ENCODE assay signal across 8 cellular contexts in genomic region chr1:223628233-223628632, GRCh38. TPM values are rescaled to one million over a fixed set of nuclear protein-coding genes. Genes with fewer than 3 reads are reported as not detected.
DNase-seq lines count a peak whose midpoint lies in the region; ATAC-seq, FAIRE-seq and TF ChIP-seq lines count a peak whose summit lies in the region.

No MANE protein-coding gene starts in this region.

- dilution Hi-C loops in mammary epithelial cell (cut with HindIII; ENCODE audit: low sequenced_read_pairs), result no loop called here

- DNase-seq in A673 (ENCODE audit: low spot score) (peak; percentile 78), GM12891 (ENCODE audit: insufficient read length, low spot score) (peak; percentile 29), Karpas-422 (peak; percentile 82), T-helper 1 cell (peak in 3 of 5 donors; percentile 5 to 27 (median 20)), mammary epithelial cell (no peak), left lung (no peak)
- DNase-seq in stimulated activated CD8-positive, alpha-beta memory T cell treated with anti-CD3 and anti-CD28 coated beads, Interleukin-7, amount 100 ng/mL, for 24 hours (ENCODE audit: low read depth), result peak; percentile 32
- no peak for DNase-seq in NK-92 treated with Interleukin-12 subunit alpha and Interleukin-12 subunit beta, amount 100 ng/mL, for 24 hours (lab: John Stamatoyannopoulos, UW)

- no peaks in the 10 kb centered on the region for H3K4me1 ChIP-seq in A673 (ENCODE audit: insufficient read depth, low read length, poor library complexity, severe bottlenecking)
- H3K4me1 ChIP-seq in Karpas-422 (ENCODE audit: low read length), result no peaks in the 10 kb centered on the region
- H3K4me1 ChIP-seq in mammary epithelial cell (ENCODE audit: insufficient read depth, low read length), result no peaks in the 10 kb centered on the region
- no peaks in the 10 kb centered on the region for H3K4me1 ChIP-seq in left lung

- H3K36me3 ChIP-seq in A673 (ENCODE audit: insufficient read depth, low read length, poor library complexity, severe bottlenecking), result no peaks in the 10 kb centered on the region
- no peaks in the 10 kb centered on the region for H3K36me3 ChIP-seq in Karpas-422 (ENCODE audit: insufficient read depth, low read length)
- H3K36me3 ChIP-seq in mammary epithelial cell (ENCODE audit: insufficient read depth, low read length), result no peaks in the 10 kb centered on the region
- no peaks in the 10 kb centered on the region for H3K36me3 ChIP-seq in left lung

- no peaks in the 10 kb centered on the region for H3K9me2 ChIP-seq in Karpas-422 (replicated peaks; ENCODE audit: insufficient read depth, low read length)

- no peaks in the 10 kb centered on the region for H4K20me1 ChIP-seq in Karpas-422 (ENCODE audit: insufficient read depth, low read depth, low read length)
- H4K20me1 ChIP-seq in mammary epithelial cell (ENCODE audit: insufficient read depth, low read length), result no peaks in the 10 kb centered on the region

- intact Hi-C loops in A673 (cut with micrococcal nuclease; ENCODE audit: unreplicated experiment), result no loop called here
- intact Hi-C loops in mammary epithelial cell (cut with micrococcal nuclease), result no loop called here
- intact Hi-C loops in left lung (cut with DNase I), result no loop called here

- peak; percentile 47 for FAIRE-seq in GM12891 (lab: Jason Lieb, UNC)

- TF ChIP-seq CTCF in A673 (conservative IDR thresholded peaks at IDR 0.05; ENCODE audit: low read depth, low read length), result peak; percentile 94
- peak; percentile 55 to 73 for TF ChIP-seq CTCF in mammary epithelial cell (conservative IDR thresholded peaks at IDR 0.05 in 1 of 2, IDR thresholded peaks at IDR 0.05 in 1 of 2; ENCODE audit: extremely low read depth in 1 of 2, insufficient read depth in 1 of 2, low read depth in 1 of 2, low read length in 2 of 2)
- peak; percentile 43 to 62 for TF ChIP-seq CTCF in left lung (IDR thresholded peaks at IDR 0.05)

- no peaks in the 10 kb centered on the region for H3K79me2 ChIP-seq in Karpas-422 (ENCODE audit: low read length)
- no peaks in the 10 kb centered on the region for H3K79me2 ChIP-seq in mammary epithelial cell (ENCODE audit: insufficient read depth, low read length)

- ATAC-seq in left lung, result peak; percentile 74

- H3K4me2 ChIP-seq in Karpas-422 (ENCODE audit: low read depth, low read length, poor library complexity, severe bottlenecking) (no peak overlapping the region), mammary epithelial cell (ENCODE audit: insufficient read depth, low read depth, low read length) (no peak overlapping the region)

- 70% methylated on average over 6 of the region's 7 CpGs for WGBS in mammary epithelial cell (ENCODE audit: low coverage, missing lambda C conversion rate)

- no TSS peak for BruUV-seq in A673 (replicated peaks; lab: Mats Ljungman, UMichigan)
- BruUV-seq in mammary epithelial cell (replicated peaks; lab: Mats Ljungman, UMichigan), result no TSS peak

- H3K9me3 ChIP-seq in A673 (ENCODE audit: low read depth, low read length, poor library complexity, severe bottlenecking), result no peaks in the 10 kb centered on the region
- H3K9me3 ChIP-seq in Karpas-422 (ENCODE audit: low read length), result no peaks in the 10 kb centered on the region
- no peaks in the 10 kb centered on the region for H3K9me3 ChIP-seq in mammary epithelial cell (replicated peaks; ENCODE audit: insufficient read depth, low read length)
- H3K9me3 ChIP-seq in left lung, result no peaks in the 10 kb centered on the region

- no peak overlapping the region for H3K9ac ChIP-seq in Karpas-422 (ENCODE audit: low read length)
- no peak overlapping the region for H3K9ac ChIP-seq in mammary epithelial cell (ENCODE audit: insufficient read depth, low read length)

- in situ Hi-C loops in mammary epithelial cell (cut with MboI; ENCODE audit: low sequenced_read_pairs in 2 of 2), result no loop called here

- H2AFZ ChIP-seq in Karpas-422 (ENCODE audit: low read length) (no peak overlapping the region), mammary epithelial cell (ENCODE audit: low read depth, low read length) (no peak overlapping the region)

- POLR2A ChIA-PET in A673 (lab: Charles Lee; ENCODE audit: low non-redundant PET), result no interaction called here

- no peak overlapping the region for H3K27ac ChIP-seq in A673 (ENCODE audit: low read depth, low read length, poor library complexity, severe bottlenecking)
- H3K27ac ChIP-seq in Karpas-422 (ENCODE audit: low read length), result no peak overlapping the region
- no peak overlapping the region for H3K27ac ChIP-seq in mammary epithelial cell (ENCODE audit: insufficient read depth, low read depth, low read length)
- no peak overlapping the region for H3K27ac ChIP-seq in left lung

- H3K4me3 ChIP-seq in A673 (ENCODE audit: low read depth, low read length, poor library complexity, severe bottlenecking) (no peak overlapping the region), Karpas-422 (ENCODE audit: low read length) (no peak overlapping the region), mammary epithelial cell (replicated peaks in 1 of 3; ENCODE audit: insufficient read depth in 1 of 3, low read depth in 2 of 3, low read length in 3 of 3) (no peak overlapping the region), left lung (no peak overlapping the region)

- peaks cover 11% of the 10 kb centered on the region for H3K27me3 ChIP-seq in A673 (replicated peaks; ENCODE audit: insufficient read depth, low read depth, low read length, poor library complexity)
- H3K27me3 ChIP-seq in Karpas-422 (ENCODE audit: low read length), result no peaks in the 10 kb centered on the region
- H3K27me3 ChIP-seq in mammary epithelial cell (ENCODE audit: insufficient read depth, low read length), result no peaks in the 10 kb centered on the region
- H3K27me3 ChIP-seq in left lung, result peaks cover 0 to 18% of the 10 kb centered on the region in 2 donors

- CTCF ChIA-PET in A673 (lab: Charles Lee), result interaction anchor here (0.5 to 0.6 kb wide), 3 partner anchors 29 to 1304 kb away, joined by 3 to 7 read pairs (median 3); no protein-coding TSS in a partner anchor
- CTCF ChIA-PET in mammary epithelial cell (lab: Charles Lee; ENCODE audit: low non-redundant PET), result interaction anchor here (0.6 kb wide), 1 partner anchor 423 kb away, joined by 3 read pairs; no protein-coding TSS in a partner anchor

- TF ChIP-seq POLR2A in GM12891 (IDR thresholded peaks at IDR 0.05; ENCODE audit: low read depth, low read length), result no peak

TF ChIP-seq in GM12891, 5 proteins besides CTCF, POLR2A, EP300 and RAD21:
- TF ChIP-seq PAX5 (IDR thresholded peaks at IDR 0.05; ENCODE audit: insufficient read depth, low read length, severe bottlenecking) (no peak), TAF1 (IDR thresholded peaks at IDR 0.05; ENCODE audit: low read depth, low read length) (no peak), POU2F2 (IDR thresholded peaks at IDR 0.05; ENCODE audit: low read depth, low read length) (no peak), SPI1 (IDR thresholded peaks at IDR 0.05; ENCODE audit: low read depth, low read length) (no peak)

RNA-seq across cellular contexts. Expression of gene CAPN8, which starts 37.3 kb away (rescaled TPM):
- total RNA-seq in A673 (2021) (not detected in 2 replicates), mammary epithelial cell (1 to 10 TPM; 5.2 to 9.5 TPM), left lung (10 to 100 TPM; 77.9 to 87.9 TPM)
- polyA plus RNA-seq in GM12891 (2012; ENCODE audit: low read depth, missing spikeins), result not detected
- not detected in 2 replicates for total RNA-seq in Karpas-422 (2014; rRNA removed; shearing (Covaris generic); ENCODE audit: low replicate concordance)
- polyA plus RNA-seq in mammary epithelial cell, result 4.5 TPM
- polyA minus RNA-seq in mammary epithelial cell, result 0.78 TPM

Comparison
In these comparisons a context has a peak if more than half of its experiments do, and no peak if none do; other contexts are left out.
1. DNase-seq: peak in A673 (single experiment), GM12891 (single experiment), Karpas-422 (single experiment), T-helper 1 cell (3 of 5) and stimulated activated CD8-positive, alpha-beta memory T cell treated with anti-CD3 and anti-CD28 coated beads, Interleukin-7, amount 100 ng/mL, for 24 hours (single experiment); none in mammary epithelial cell (single experiment), left lung (0 of 2) and NK-92 treated with Interleukin-12 subunit alpha and Interleukin-12 subunit beta, amount 100 ng/mL, for 24 hours (single experiment).
2. RNA of gene CAPN8, which starts 37.3 kb away (total RNA-seq): 77.9 to 87.9 TPM in left lung; 5.2 to 9.5 TPM in mammary epithelial cell, not detected in A673 and not detected in Karpas-422; every median in the first group is over 4 times any median in the second.
3. Peak in every context shown above with its lines, with median percentiles within 50 percentile points of each other: CTCF ChIP-seq.